Comparison of ENCODE assay signal across 9 cellular contexts in genomic region chr1:204461331-204462228, GRCh38. TPM values are rescaled to one million over a fixed set of nuclear protein-coding genes. Genes with fewer than 3 reads are reported as not detected.
DNase-seq lines count a peak whose midpoint lies in the region; ATAC-seq, FAIRE-seq and TF ChIP-seq lines count a peak whose summit lies in the region.
"Had no signal": no experiment of that assay in that cellular context is flagged by ENCODE, and none has a peak within 500 bp of the region (broad histone marks: within the 10 kb centered on the region; RNA-seq: fewer than 3 reads in every experiment).

No MANE protein-coding gene starts in this region.

- H3K4me1 Mint-ChIP-seq in neural crest cell = peaks cover 26% of the 10 kb centered on the region

- BruUV-seq in K562 (replicated peaks; lab: Mats Ljungman, UMichigan) (no TSS peak), PC-9 (replicated peaks; lab: Mats Ljungman, UMichigan) (no TSS peak)

- intact Hi-C loops in K562 (cut with micrococcal nuclease) (no loop called here), PC-9 (cut with micrococcal nuclease; ENCODE audit: unreplicated experiment) (no loop called here)

- H3K4me3 ChIP-seq in NB4 (ENCODE audit: low read depth, low read length) = peak overlapping the region; percentile 3
- H3K4me3 ChIP-seq in K562 = no peak overlapping the region
- no peak overlapping the region for H3K4me3 ChIP-seq in PC-9

- 18% methylated on average over 11 of the region's 11 CpGs for WGBS in K562 (ENCODE audit: insufficient coverage, low coverage, missing lambda C conversion rate)

- H3K4me2 ChIP-seq in K562 (ENCODE audit: insufficient read depth, low read length) = no peak overlapping the region
- no peak overlapping the region for H3K4me2 ChIP-seq in PC-9

- no peaks in the 10 kb centered on the region for H3K9me3 Mint-ChIP-seq in neural crest cell

- peak overlapping the region in 1 of 2 experiments; percentile 14; a peak in 1 of 4 replicates for H3K9ac ChIP-seq in K562 (ENCODE audit: insufficient read depth in 1 of 2, low read depth in 2 of 2, low read length in 2 of 2)

- POLR2A ChIA-PET in K562 (lab: Yijun Ruan, JAX) = interaction anchor here (0.6 to 2.1 kb wide), 3 partner anchors 11 to 328 kb away, joined by 3 to 5 read pairs (median 3); no protein-coding TSS in a partner anchor
- POLR2A ChIA-PET in PC-9 (lab: Charles Lee; ENCODE audit: unreplicated experiment) = no interaction called here

- in situ Hi-C loops in K562 (cut with MboI) = no loop called here

- H3K4me3 Mint-ChIP-seq in neural crest cell = no peak overlapping the region

- ATAC-seq in K562 = peak; percentile 7

- H3F3A ChIP-seq in PC-9 (ENCODE audit: insufficient read depth, low read depth) = no peaks in the 10 kb centered on the region

- no peaks in the 10 kb centered on the region for H3K9me2 ChIP-seq in PC-9 (ENCODE audit: insufficient read depth)

- TF ChIP-seq CTCF in NB4 (IDR thresholded peaks at IDR 0.05; ENCODE audit: low read depth, low read length) = no peak
- TF ChIP-seq CTCF in K562 (IDR thresholded peaks at IDR 0.05 in 2 of 3, conservative IDR thresholded peaks at IDR 0.05 in 1 of 3; ENCODE audit: insufficient read depth in 2 of 3, low read depth in 1 of 3, low read length in 3 of 3) = no peak
- no peak for TF ChIP-seq CTCF in neural crest cell (conservative IDR thresholded peaks at IDR 0.05)
- TF ChIP-seq CTCF in PC-9 (conservative IDR thresholded peaks at IDR 0.05) = no peak

- H3K9me3 ChIP-seq in K562 (replicated peaks; ENCODE audit: control insufficient read depth, insufficient read depth, low read depth, low read length) = no peaks in the 10 kb centered on the region
- no peaks in the 10 kb centered on the region for H3K9me3 ChIP-seq in PC-9 (ENCODE audit: insufficient read depth, low read depth)

- FAIRE-seq in GM12892 (lab: Jason Lieb, UNC) = peak; percentile 93
- FAIRE-seq in K562 (lab: Jason Lieb, UNC) = no peak
- no peak for FAIRE-seq in frontal cortex (lab: Jason Lieb, UNC)

- peak; percentile 54; the same call in 1 of the 2 replicates for TF ChIP-seq EP300 in K562 (IDR thresholded peaks at IDR 0.05; ENCODE audit: low read length)

- no peaks in the 10 kb centered on the region for H3K9me1 ChIP-seq in K562 (ENCODE audit: control insufficient read depth, insufficient read depth, low read length)

- peaks cover 28% of the 10 kb centered on the region for H3K36me3 Mint-ChIP-seq in neural crest cell (ENCODE audit: low read depth)

- peaks cover 35 to 56% of the 10 kb centered on the region in 2 experiments for H3K4me1 ChIP-seq in K562 (replicated peaks in 1 of 2; ENCODE audit: control insufficient read depth in 2 of 2, insufficient read depth in 2 of 2, low read length in 2 of 2)
- H3K4me1 ChIP-seq in PC-9 (replicated peaks; ENCODE audit: insufficient read depth) = no peaks in the 10 kb centered on the region

- H3K27me3 ChIP-seq in K562 (ENCODE audit: control insufficient read depth in 2 of 2, insufficient read depth in 2 of 2, low read length in 2 of 2) (peaks cover 9 to 19% of the 10 kb centered on the region in 2 experiments), PC-9 (ENCODE audit: insufficient read depth, low read depth) (no peaks in the 10 kb centered on the region)

- TF ChIP-seq POLR2A in GM12892 (IDR thresholded peaks at IDR 0.05; ENCODE audit: low read depth, low read length) (peak; percentile 36; the same call in 1 of the 2 replicates), NB4 (IDR thresholded peaks at IDR 0.05; ENCODE audit: extremely low read depth, insufficient read length) (no peak), K562 (conservative IDR thresholded peaks at IDR 0.05) (no peak)

- H3K27ac ChIP-seq in K562 (ENCODE audit: extremely low read depth, low read depth, low read length) (no peak overlapping the region), PC-9 (no peak overlapping the region)

- CTCF ChIA-PET in K562 (lab: Yijun Ruan, JAX; ENCODE audit: low intra/inter-chr PET ratio) = no interaction called here
- CTCF ChIA-PET in PC-9 (lab: Charles Lee) = no interaction called here

- H3K79me2 ChIP-seq in K562 (ENCODE audit: control insufficient read depth, insufficient read depth, low read length) (no peaks in the 10 kb centered on the region), PC-9 (ENCODE audit: low read depth) (0 out of 2 replicates have a peak, but pooled peaks cover 4% of the 10 kb centered on the region)

- DNase-seq in GM12892 (ENCODE audit: insufficient read length) (no peak), NB4 (ENCODE audit: low read depth) (peak; percentile 98), K562 (ENCODE audit: extremely low read depth in 1 of 4, low spot score in 3 of 4) (peak; percentile 57 to 77 (median 66)), neural crest cell (ENCODE audit: low read depth, low spot score) (no peak), DMS79 (lab: John Stamatoyannopoulos, UW) (no peak), PC-9 (no peak), COR-L47 (lab: John Stamatoyannopoulos, UW) (no peak), frontal cortex (ENCODE audit: low spot score in 2 of 2) (no peak)
- DNase-seq: NCI-H1092 had no signal

- H4K20me1 ChIP-seq in K562 (replicated peaks; ENCODE audit: control insufficient read depth, insufficient read depth, low read length) (no peaks in the 10 kb centered on the region), PC-9 (ENCODE audit: insufficient read depth) (no peaks in the 10 kb centered on the region; the same call in 1 of the 2 replicates)

- peak overlapping the region; percentile 57 for H3K27ac Mint-ChIP-seq in neural crest cell (ENCODE audit: unreplicated experiment)

- TF ChIP-seq RAD21 in K562 (CRISPR knock-in tag; conservative IDR thresholded peaks at IDR 0.05 in 1 of 2, IDR thresholded peaks at IDR 0.05 in 1 of 2) = no peak

- H2AFZ ChIP-seq in K562 (ENCODE audit: low read depth, low read length) (peak overlapping the region; percentile 3; the same call in 1 of the 2 replicates), PC-9 (no peak overlapping the region)

- H3K36me3 ChIP-seq in K562 (ENCODE audit: control insufficient read depth, insufficient read depth, low read length) (no peaks in the 10 kb centered on the region), PC-9 (ENCODE audit: low read depth) (peaks cover 21% of the 10 kb centered on the region)

- no peaks in the 10 kb centered on the region for H3K27me3 Mint-ChIP-seq in neural crest cell (ENCODE audit: low read depth)

RNA-seq across cellular contexts. Expression of gene PIK3C2B, which starts 33.0 kb away (rescaled TPM):
- 12.0 TPM for polyA plus RNA-seq in GM12892 (2012; ENCODE audit: missing spikeins)
- total RNA-seq in K562 (2011; cell fraction: chromatin; rRNA removed; ENCODE audit: low replicate concordance) = 1.7 and 12.0 TPM in 2 replicates
- 2.2 and 6.7 TPM in 2 replicates for total RNA-seq in K562 (2011; cell fraction: nucleolus; rRNA removed)
- 2.1 and 2.4 TPM in 2 replicates for total RNA-seq in K562 (2011; cell fraction: nucleoplasm; rRNA removed)
- total RNA-seq in K562 (2014; rRNA removed) (0.95 and 1.6 TPM in 2 replicates), K562 (2014; rRNA removed; fragmentation: Illumina TruSeq; extraction: Trizol) (0.61 and 0.62 TPM in 2 replicates), K562 (2015; rRNA removed; fragmentation: Illumina TruSeq; extraction: Trizol) (0.34 and 0.72 TPM in 2 replicates), K562 (2021) (1.8 and 2.9 TPM in 2 replicates), neural crest cell (70.5 and 71.7 TPM in 2 replicates), PC-9 (2021) (51.6 and 52.4 TPM in 2 replicates), frontal cortex (24.5 TPM)
- polyA plus RNA-seq in K562 (2011; rRNA removed) (1.1 and 4.0 TPM in 2 replicates), K562 (2014; fragmentation: Illumina TruSeq; extraction: Trizol) (0.55 and 0.82 TPM in 2 replicates), K562 (2014; fragmentation: Nextera tagmentation; extraction: Ambion mirVana) (under 1 TPM; 0.10 to 0.27 TPM), K562 (2014; rRNA removed) (0.27 and 0.65 TPM in 2 replicates)
- polyA plus RNA-seq in K562 (2011; cell fraction: cytosol; rRNA removed) = 2.0 and 3.0 TPM in 2 replicates
- 3.8 and 3.9 TPM in 2 replicates for polyA plus RNA-seq in K562 (2011; cell fraction: nucleus; rRNA removed)
- 1.4 and 2.8 TPM in 2 replicates for polyA plus RNA-seq in K562 (2012)
- 3.3 and 3.9 TPM in 2 replicates for polyA minus RNA-seq in K562 (2011; rRNA and poly(A)+ RNA removed)
- polyA minus RNA-seq in K562 (2011; cell fraction: cytosol; rRNA and poly(A)+ RNA removed) = 2.7 and 7.7 TPM in 2 replicates
- polyA minus RNA-seq in K562 (2011; cell fraction: nucleus; rRNA and poly(A)+ RNA removed) = 3.1 and 6.1 TPM in 2 replicates

RNA-seq across cellular contexts. Expression of gene PPP1R15B, which starts 50.0 kb away (rescaled TPM):
- 19.6 TPM for polyA plus RNA-seq in GM12892 (2012; ENCODE audit: missing spikeins)
- total RNA-seq in K562 (2011; cell fraction: chromatin; rRNA removed; ENCODE audit: low replicate concordance) = 89.5 and 106 TPM in 2 replicates
- 92.1 and 92.6 TPM in 2 replicates for total RNA-seq in K562 (2011; cell fraction: nucleolus; rRNA removed)
- 106 and 121 TPM in 2 replicates for total RNA-seq in K562 (2011; cell fraction: nucleoplasm; rRNA removed)
- total RNA-seq in K562 (2014; rRNA removed) (30.8 and 32.3 TPM in 2 replicates), K562 (2014; rRNA removed; fragmentation: Illumina TruSeq; extraction: Trizol) (42.2 and 45.5 TPM in 2 replicates), K562 (2015; rRNA removed; fragmentation: Illumina TruSeq; extraction: Trizol) (30.6 and 32.4 TPM in 2 replicates), K562 (2021) (46.5 and 48.1 TPM in 2 replicates), neural crest cell (45.8 and 46.6 TPM in 2 replicates), PC-9 (2021) (37.3 and 40.9 TPM in 2 replicates), frontal cortex (42.4 TPM)
- polyA plus RNA-seq in K562 (2011; rRNA removed) (24.6 and 27.0 TPM in 2 replicates), K562 (2014; fragmentation: Illumina TruSeq; extraction: Trizol) (34.2 and 36.5 TPM in 2 replicates), K562 (2014; fragmentation: Nextera tagmentation; extraction: Ambion mirVana) (10 to 100 TPM; 17.0 to 24.7 TPM), K562 (2014; rRNA removed) (26.9 and 27.2 TPM in 2 replicates)
- polyA plus RNA-seq in K562 (2011; cell fraction: cytosol; rRNA removed) = 19.2 and 23.1 TPM in 2 replicates
- 18.4 and 20.5 TPM in 2 replicates for polyA plus RNA-seq in K562 (2011; cell fraction: nucleus; rRNA removed)
- polyA plus RNA-seq in K562 (2012) = 15.8 and 22.5 TPM in 2 replicates
- polyA minus RNA-seq in K562 (2011; rRNA and poly(A)+ RNA removed) = 47.0 and 63.2 TPM in 2 replicates
- polyA minus RNA-seq in K562 (2011; cell fraction: cytosol; rRNA and poly(A)+ RNA removed) = 38.7 and 39.2 TPM in 2 replicates
- polyA minus RNA-seq in K562 (2011; cell fraction: nucleus; rRNA and poly(A)+ RNA removed) = 36.5 and 72.2 TPM in 2 replicates

RNA-seq across cellular contexts. Expression of gene MDM4, which starts 54.6 kb away (rescaled TPM):
- polyA plus RNA-seq in GM12892 (2012; ENCODE audit: missing spikeins) = 37.1 TPM
- total RNA-seq in K562 (2011; cell fraction: chromatin; rRNA removed; ENCODE audit: low replicate concordance) = 237 and 644 TPM in 2 replicates
- total RNA-seq in K562 (2011; cell fraction: nucleolus; rRNA removed) = 117 and 136 TPM in 2 replicates
- total RNA-seq in K562 (2011; cell fraction: nucleoplasm; rRNA removed) = 249 and 386 TPM in 2 replicates
- 21.2 and 24.6 TPM in 2 replicates for total RNA-seq in K562 (2014; rRNA removed)
- total RNA-seq in K562 (2014; rRNA removed; fragmentation: Illumina TruSeq; extraction: Trizol) = 40.6 and 53.0 TPM in 2 replicates
- total RNA-seq in K562 (2015; rRNA removed; fragmentation: Illumina TruSeq; extraction: Trizol) = 32.2 and 33.4 TPM in 2 replicates
- total RNA-seq in K562 (2021) = 55.9 and 61.7 TPM in 2 replicates
- polyA plus RNA-seq in K562 (2011; rRNA removed) = 41.2 and 46.7 TPM in 2 replicates
- 5.9 and 16.5 TPM in 2 replicates for polyA plus RNA-seq in K562 (2011; cell fraction: cytosol; rRNA removed)
- polyA plus RNA-seq in K562 (2011; cell fraction: nucleus; rRNA removed) = 63.1 and 81.2 TPM in 2 replicates
- 5.2 and 7.5 TPM in 2 replicates for polyA plus RNA-seq in K562 (2012)
- 10.0 TPM in 2 replicates for polyA plus RNA-seq in K562 (2014; fragmentation: Illumina TruSeq; extraction: Trizol)
- polyA plus RNA-seq in K562 (2014; fragmentation: Nextera tagmentation; extraction: Ambion mirVana) = 10 to 100 TPM in 1 of 2 experiments, 1 to 10 TPM in 1; 3.3 to 11.1 TPM
- polyA plus RNA-seq in K562 (2014; rRNA removed) = 17.9 and 22.6 TPM in 2 replicates
- 171 and 249 TPM in 2 replicates for polyA minus RNA-seq in K562 (2011; rRNA and poly(A)+ RNA removed)
- polyA minus RNA-seq in K562 (2011; cell fraction: cytosol; rRNA and poly(A)+ RNA removed) = 15.7 and 26.6 TPM in 2 replicates
- polyA minus RNA-seq in K562 (2011; cell fraction: nucleus; rRNA and poly(A)+ RNA removed) = 120 and 165 TPM in 2 replicates
- 92.5 and 98.2 TPM in 2 replicates for total RNA-seq in neural crest cell
- total RNA-seq in PC-9 (2021) = 69.2 and 82.6 TPM in 2 replicates
- 46.9 TPM for total RNA-seq in frontal cortex

Comparison
In these comparisons a context has a peak if more than half of its experiments do, and no peak if none do; other contexts are left out.
1. DNase-seq: peak in NB4 (single experiment) and K562 (4 of 4); none in GM12892 (single experiment), neural crest cell (single experiment), DMS79 (single experiment), PC-9 (0 of 2), COR-L47 (single experiment) and frontal cortex (0 of 2).